In the genomic region with DNA sequence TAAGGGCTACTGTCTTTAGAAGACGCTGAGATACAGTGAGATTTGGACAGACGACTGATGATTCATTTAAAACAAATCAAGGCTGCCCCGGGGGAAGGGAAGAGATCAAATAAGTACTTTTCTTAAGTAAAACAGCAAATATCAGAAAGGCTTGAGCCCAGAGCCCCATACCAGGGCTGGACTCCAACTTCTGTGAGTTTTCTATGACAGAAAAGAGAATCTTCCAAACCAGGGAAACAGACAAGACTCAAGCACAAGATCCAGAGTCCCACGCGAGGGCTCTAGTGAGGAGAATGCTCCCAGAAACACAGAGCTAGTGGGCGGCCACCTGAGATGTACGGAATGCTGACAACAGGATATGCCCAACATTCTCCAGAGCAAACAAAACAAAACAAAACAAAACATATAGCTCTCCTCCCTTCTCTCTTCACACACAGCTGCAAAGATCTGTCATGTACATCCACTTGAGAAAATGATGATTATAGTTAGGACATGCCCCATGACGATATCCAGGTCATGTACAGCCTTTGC, we compare ENCODE assay signal across 10 cellular contexts. TPM values are rescaled to one million over a fixed set of nuclear protein-coding genes. Genes with fewer than 3 reads are reported as not detected.
A peak's percentile ranks its signal among the peaks of the same experiment; 100 is the strongest.
DNase-seq lines count a peak whose midpoint lies in the region; ATAC-seq and TF ChIP-seq lines count a peak whose summit lies in the region.
"Had no signal": no experiment of that assay in that cellular context is flagged by ENCODE, and none has a peak within 500 bp of the region (broad histone marks: within the 10 kb centered on the region; RNA-seq: fewer than 3 reads in every experiment).

No MANE protein-coding gene starts in this region.

- DNase-seq in RPMI7951 (ENCODE audit: low read depth) (peak; percentile 75), fibroblast of lung (ENCODE audit: low read depth in 2 of 2) (peak; percentile 14 to 22), T1000 (lab: John Stamatoyannopoulos, UW) (no peak), putamen (ENCODE audit: low spot score) (no peak), amniotic stem cell (lab: John Stamatoyannopoulos, UW) (no peak)
- DNase-seq: activated naive CD4-positive, alpha-beta T cell treated with anti-CD3 and anti-CD28 coated beads, Interleukin-2, amount 50 U/mL, for 16 hours; SK-N-SH had no signal

- H3K4me1 ChIP-seq in BLaER1 (peaks cover 29% of the 10 kb centered on the region), fibroblast of lung (ENCODE audit: control insufficient read depth, extremely low read depth, insufficient read depth, low read length) (peaks cover 4% of the 10 kb centered on the region), parathyroid adenoma (peaks cover 32% of the 10 kb centered on the region)

- H3K27ac ChIP-seq in BLaER1 = no peak overlapping the region
- no peak overlapping the region for H3K27ac ChIP-seq in fibroblast of lung (ENCODE audit: insufficient read depth, low read length)
- H3K27ac ChIP-seq in parathyroid adenoma = peak overlapping the region; percentile 72

- H3K9ac ChIP-seq in BLaER1 (no peak overlapping the region), fibroblast of lung (ENCODE audit: insufficient read depth, low read length) (no peak overlapping the region), parathyroid adenoma (no peak overlapping the region)
- H3K9ac ChIP-seq: SK-N-SH had no signal

- ATAC-seq in HG02623 (IDR thresholded peaks at IDR 0.05; ENCODE audit: unreplicated experiment) = no peak

- no peak for TF ChIP-seq CTCF in fibroblast of lung (conservative IDR thresholded peaks at IDR 0.05 in 1 of 2, IDR thresholded peaks at IDR 0.05 in 1 of 2; ENCODE audit: low read depth in 1 of 2, low read length in 2 of 2)
- no peak for TF ChIP-seq CTCF in parathyroid adenoma (IDR thresholded peaks at IDR 0.05)

- no peaks in the 10 kb centered on the region for H3K36me3 ChIP-seq in BLaER1
- H3K36me3 ChIP-seq in fibroblast of lung (ENCODE audit: control insufficient read depth, insufficient read depth, low read length) = no peaks in the 10 kb centered on the region
- no peaks in the 10 kb centered on the region for H3K36me3 ChIP-seq in parathyroid adenoma (ENCODE audit: control insufficient read depth, insufficient read depth, low read length)

- H3K79me2 ChIP-seq in fibroblast of lung (ENCODE audit: control insufficient read depth, insufficient read depth, low read length) (no peaks in the 10 kb centered on the region), parathyroid adenoma (peaks cover 8% of the 10 kb centered on the region)

- no peaks in the 10 kb centered on the region for H3K9me3 ChIP-seq in BLaER1
- H3K9me3 ChIP-seq in fibroblast of lung (ENCODE audit: control insufficient read depth, insufficient read depth, low read depth, low read length) = no peaks in the 10 kb centered on the region
- H3K9me3 ChIP-seq in parathyroid adenoma (ENCODE audit: control insufficient read depth, low read length) = no peaks in the 10 kb centered on the region
- H3K9me3 ChIP-seq: SK-N-SH had no signal

- H3K27me3 ChIP-seq in BLaER1 = no peaks in the 10 kb centered on the region
- no peaks in the 10 kb centered on the region for H3K27me3 ChIP-seq in fibroblast of lung (ENCODE audit: control insufficient read depth, insufficient read depth, low read length)
- H3K27me3 ChIP-seq in parathyroid adenoma (ENCODE audit: control insufficient read depth, insufficient read depth, low read length) = no peaks in the 10 kb centered on the region

- 0 out of 2 replicates have a peak overlapping the region, but pooled peaks have one; percentile 32 for H3K4me2 ChIP-seq in BLaER1
- no peak overlapping the region for H3K4me2 ChIP-seq in fibroblast of lung (ENCODE audit: extremely low read depth, insufficient read depth, low read length)
- peak overlapping the region; percentile 47 for H3K4me2 ChIP-seq in parathyroid adenoma (ENCODE audit: low read length)
- H3K4me2 ChIP-seq: SK-N-SH had no signal

- H3K4me3 ChIP-seq in BLaER1 (no peak overlapping the region), fibroblast of lung (replicated peaks in 1 of 4; ENCODE audit: control extremely low read depth in 1 of 4, insufficient read depth in 1 of 4, low read depth in 3 of 4, low read length in 4 of 4) (no peak overlapping the region), parathyroid adenoma (ENCODE audit: low read depth, low read length) (peak overlapping the region; percentile 2)

- peaks cover 73% of the 10 kb centered on the region for H4K20me1 ChIP-seq in BLaER1
- H4K20me1 ChIP-seq in fibroblast of lung (ENCODE audit: control insufficient read depth, extremely low read depth, insufficient read depth, low read length) = no peaks in the 10 kb centered on the region

- H2AFZ ChIP-seq in fibroblast of lung (ENCODE audit: low read length) (no peak overlapping the region), parathyroid adenoma (peak overlapping the region; percentile 3)

RNA-seq across cellular contexts. Expression of gene ACSL1, which starts 13.1 kb away (rescaled TPM):
- 26.4 and 34.7 TPM in 2 replicates for total RNA-seq in RPMI7951 (2014; rRNA removed; shearing (Covaris generic))
- 24.4 and 30.1 TPM in 2 replicates for total RNA-seq in fibroblast of lung
- 15.4 and 22.5 TPM in 2 replicates for polyA plus RNA-seq in fibroblast of lung
- 14.2 and 22.5 TPM in 2 replicates for polyA plus RNA-seq in fibroblast of lung (2012)
- polyA minus RNA-seq in fibroblast of lung (ENCODE audit: low replicate concordance) = 34.8 and 49.1 TPM in 2 replicates

Comparison
In these comparisons a context has a peak if more than half of its experiments do, and no peak if none do; other contexts are left out.
1. DNase-seq: peak in RPMI7951 (single experiment) and fibroblast of lung (2 of 2); none in T1000 (single experiment), putamen (single experiment) and amniotic stem cell (single experiment).